Comparison of ENCODE assay signal across 1 cellular context in the genomic region with DNA sequence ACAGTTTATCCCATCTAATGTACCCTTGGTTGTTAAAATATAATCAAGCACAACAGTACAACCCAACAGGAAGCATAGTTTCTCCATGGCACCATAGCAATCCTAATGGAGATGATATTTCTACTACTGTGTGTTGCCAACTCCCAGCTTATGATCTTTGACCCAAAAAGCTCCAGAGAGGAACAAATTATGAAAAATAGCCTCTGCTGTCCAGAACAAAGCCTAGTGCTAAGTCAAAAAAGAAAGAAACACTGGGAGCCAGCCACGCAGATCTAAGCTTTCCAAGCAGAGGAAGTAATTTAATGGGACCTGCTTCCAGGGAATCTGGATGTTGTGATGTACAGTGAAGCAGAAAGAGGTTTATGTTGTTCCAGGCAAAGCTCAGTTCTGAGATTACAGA.
TF ChIP-seq lines count a peak whose summit lies in the region.

No MANE protein-coding gene starts in this region.

TF ChIP-seq in HepG2, 621 proteins besides CTCF, POLR2A, EP300 and RAD21 (continued from another document):
- 0 out of 2 replicates have a peak, but pooled peaks have one; percentile 4 for TF ChIP-seq HNF4G (IDR thresholded peaks at IDR 0.05; ENCODE audit: borderline replicate concordance, low read depth, low read length)
- TF ChIP-seq HNF4G (CRISPR knock-in tag; IDR thresholded peaks at IDR 0.05; ENCODE audit: borderline replicate concordance, low read depth) = no peak
- TF ChIP-seq SATB2 (CRISPR knock-in tag; IDR thresholded peaks at IDR 0.05) = no peak
- TF ChIP-seq KAT7 (CRISPR knock-in tag; IDR thresholded peaks at IDR 0.05; ENCODE audit: borderline replicate concordance) = no peak
- TF ChIP-seq ARNT (IDR thresholded peaks at IDR 0.05) = no peak
- TF ChIP-seq CBX2 (IDR thresholded peaks at IDR 0.05; ENCODE audit: low read depth, low read length) = no peak
- TF ChIP-seq CBX2 (CRISPR knock-in tag; IDR thresholded peaks at IDR 0.05; ENCODE audit: low read depth) = no peak
- TF ChIP-seq HNF4A (CRISPR knock-in tag; IDR thresholded peaks at IDR 0.05) = 0 out of 2 replicates have a peak, but pooled peaks have one; percentile 11
- TF ChIP-seq MEF2D (CRISPR knock-in tag; IDR thresholded peaks at IDR 0.05) = no peak
- 0 out of 2 replicates have a peak, but pooled peaks have one; percentile 11 for TF ChIP-seq HNF1A (IDR thresholded peaks at IDR 0.05; ENCODE audit: low read depth)
- no peak for TF ChIP-seq HNF1A (CRISPR knock-in tag; IDR thresholded peaks at IDR 0.05; ENCODE audit: borderline replicate concordance)
- TF ChIP-seq ZNF335 (CRISPR knock-in tag; IDR thresholded peaks at IDR 0.05) = no peak
- TF ChIP-seq EHMT2 (IDR thresholded peaks at IDR 0.05; ENCODE audit: borderline replicate concordance, low read depth, low read length) = no peak
TF ChIP-seq in HepG2: peak in this region for 3.
